19 cellular contexts compared by ENCODE assay signal in genomic region chr19:13971868-13972267, GRCh38. TPM values are rescaled to one million over a fixed set of nuclear protein-coding genes. Genes with fewer than 3 reads are reported as not detected.
"Had no signal": no experiment of that assay in that cellular context is flagged by ENCODE, and none has a peak within 500 bp of the region (broad histone marks: within the 10 kb centered on the region; RNA-seq: fewer than 3 reads in every experiment).

No MANE protein-coding gene starts in this region.

RNA-seq across cellular contexts. Expression of gene PODNL1, which starts 33.7 kb away (rescaled TPM):
- total RNA-seq: activated naive CD8-positive, alpha-beta T cell treated with anti-CD3 and anti-CD28 coated beads for 36 hours; activated T-helper 1 cell treated with anti-CD3 and anti-CD28 coated beads, Interleukin-12 subunit alpha, Interleukin-12 subunit beta, Interleukin-2, Interleukin-4 antibody, amounts not matched to agents 30 ng/mL and 10 ng/mL and 1 ng/mL, durations not matched to agents 14 hours and 24 hours and 36 hours had no signal

RNA-seq across cellular contexts. Expression of gene RLN3, which starts 56.1 kb away (rescaled TPM):
- total RNA-seq: activated naive CD4-positive, alpha-beta T cell treated with anti-CD3 and anti-CD28 coated beads for 36 hours; activated naive CD4-positive, alpha-beta T cell treated with anti-CD3 and anti-CD28 coated beads, Interleukin-2, amount 50 U/mL, for 72 hours; activated naive CD8-positive, alpha-beta T cell treated with anti-CD3 and anti-CD28 coated beads for 36 hours; activated naive CD8-positive, alpha-beta T cell treated with anti-CD3 and anti-CD28 coated beads, Interleukin-2, amount 10 ng/mL, durations not matched to agents 7 days and 5 days; activated T-cell treated with anti-CD3 and anti-CD28 coated beads, Interleukin-2, amount 50 U/mL, for 4 hours; activated T-cell treated with anti-CD3 and anti-CD28 coated beads, Interleukin-2, amount 50 U/mL, for 72 hours; activated T-helper 1 cell treated with anti-CD3 and anti-CD28 coated beads, Interleukin-12 subunit alpha, Interleukin-12 subunit beta, Interleukin-2, Interleukin-4 antibody, amounts not matched to agents 30 ng/mL and 10 ng/mL and 1 ng/mL, durations not matched to agents 14 hours and 24 hours and 36 hours; activated T-helper 17 cell treated with anti-CD3 and anti-CD28 coated beads, Interleukin-2, amount 50 U/mL, for 72 hours; activated T-helper 2 cell treated with anti-CD3 and anti-CD28 coated beads, Interferon-gamma antibody, Interleukin-2, Interleukin-4, amounts not matched to agents 10 μg/mL and 5 μg/mL and 100 μg/mL, durations not matched to agents 14 hours and 24 hours and 36 hours; adrenal gland; aorta; ascending aorta; astrocyte; body of pancreas; breast epithelium; cardiac muscle cell; cardiac septum; cerebellum; chondrocyte had no signal
